1 cellular context compared by ENCODE assay signal in genomic region chr9:7783635-7784063, GRCh38.
TF ChIP-seq lines count a peak whose summit lies in the region.

No MANE protein-coding gene starts in this region.

TF ChIP-seq in GM12878, 131 proteins besides CTCF, POLR2A, EP300 and RAD21 (continued from another document):
- TF ChIP-seq MEF2B (IDR thresholded peaks at IDR 0.05; ENCODE audit: partially characterized antibody, poor library complexity, severe bottlenecking) (no peak), ATF7 (IDR thresholded peaks at IDR 0.05; ENCODE audit: low read depth) (0 out of 2 replicates have a peak, but pooled peaks have one; percentile 13), HDGF (IDR thresholded peaks at IDR 0.05) (no peak), MTA2 (IDR thresholded peaks at IDR 0.05; ENCODE audit: low read depth) (peak; percentile 89), PRDM15 (CRISPR knock-in tag; IDR thresholded peaks at IDR 0.05) (no peak), SUPT20H (IDR thresholded peaks at IDR 0.05; ENCODE audit: borderline replicate concordance, control insufficient read depth, low read depth, low read length) (no peak), CREB1 (IDR thresholded peaks at IDR 0.05; ENCODE audit: low read depth) (no peak), RB1 (IDR thresholded peaks at IDR 0.05; ENCODE audit: borderline replicate concordance) (no peak), TBL1XR1 (IDR thresholded peaks at IDR 0.05; ENCODE audit: low read depth, low read length) (no peak), IKZF1 (conservative IDR thresholded peaks at IDR 0.05) (peak; percentile 49), IKZF2 (IDR thresholded peaks at IDR 0.05) (peak; percentile 39 to 41; a peak in 2 of 4 replicates), SREBF1 (IDR thresholded peaks at IDR 0.05; ENCODE audit: low read length) (no peak), NFIC (IDR thresholded peaks at IDR 0.05; ENCODE audit: low read depth, low read length) (no peak), BMI1 (IDR thresholded peaks at IDR 0.05; ENCODE audit: borderline replicate concordance) (no peak; the same call in 1 of the 2 replicates), IRF3 (IDR thresholded peaks at IDR 0.05) (no peak)
- TF ChIP-seq, protein P1, sequence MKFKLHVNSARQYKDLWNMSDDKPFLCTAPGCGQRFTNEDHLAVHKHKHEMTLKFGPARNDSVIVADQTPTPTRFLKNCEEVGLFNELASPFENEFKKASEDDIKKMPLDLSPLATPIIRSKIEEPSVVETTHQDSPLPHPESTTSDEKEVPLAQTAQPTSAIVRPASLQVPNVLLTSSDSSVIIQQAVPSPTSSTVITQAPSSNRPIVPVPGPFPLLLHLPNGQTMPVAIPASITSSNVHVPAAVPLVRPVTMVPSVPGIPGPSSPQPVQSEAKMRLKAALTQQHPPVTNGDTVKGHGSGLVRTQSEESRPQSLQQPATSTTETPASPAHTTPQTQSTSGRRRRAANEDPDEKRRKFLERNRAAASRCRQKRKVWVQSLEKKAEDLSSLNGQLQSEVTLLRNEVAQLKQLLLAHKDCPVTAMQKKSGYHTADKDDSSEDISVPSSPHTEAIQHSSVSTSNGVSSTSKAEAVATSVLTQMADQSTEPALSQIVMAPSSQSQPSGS (IDR thresholded peaks at IDR 0.05; ENCODE audit: low read length), result no peak
- TF ChIP-seq, protein P2, sequence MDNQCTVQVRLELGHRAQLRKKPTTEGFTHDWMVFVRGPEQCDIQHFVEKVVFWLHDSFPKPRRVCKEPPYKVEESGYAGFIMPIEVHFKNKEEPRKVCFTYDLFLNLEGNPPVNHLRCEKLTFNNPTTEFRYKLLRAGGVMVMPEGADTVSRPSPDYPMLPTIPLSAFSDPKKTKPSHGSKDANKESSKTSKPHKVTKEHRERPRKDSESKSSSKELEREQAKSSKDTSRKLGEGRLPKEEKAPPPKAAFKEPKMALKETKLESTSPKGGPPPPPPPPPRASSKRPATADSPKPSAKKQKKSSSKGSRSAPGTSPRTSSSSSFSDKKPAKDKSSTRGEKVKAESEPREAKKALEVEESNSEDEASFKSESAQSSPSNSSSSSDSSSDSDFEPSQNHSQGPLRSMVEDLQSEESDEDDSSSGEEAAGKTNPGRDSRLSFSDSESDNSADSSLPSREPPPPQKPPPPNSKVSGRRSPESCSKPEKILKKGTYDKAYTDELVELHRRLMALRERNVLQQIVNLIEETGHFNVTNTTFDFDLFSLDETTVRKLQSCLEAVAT (IDR thresholded peaks at IDR 0.05), result 0 out of 2 replicates have a peak, but pooled peaks have one; percentile 31
- TF ChIP-seq, protein P3, sequence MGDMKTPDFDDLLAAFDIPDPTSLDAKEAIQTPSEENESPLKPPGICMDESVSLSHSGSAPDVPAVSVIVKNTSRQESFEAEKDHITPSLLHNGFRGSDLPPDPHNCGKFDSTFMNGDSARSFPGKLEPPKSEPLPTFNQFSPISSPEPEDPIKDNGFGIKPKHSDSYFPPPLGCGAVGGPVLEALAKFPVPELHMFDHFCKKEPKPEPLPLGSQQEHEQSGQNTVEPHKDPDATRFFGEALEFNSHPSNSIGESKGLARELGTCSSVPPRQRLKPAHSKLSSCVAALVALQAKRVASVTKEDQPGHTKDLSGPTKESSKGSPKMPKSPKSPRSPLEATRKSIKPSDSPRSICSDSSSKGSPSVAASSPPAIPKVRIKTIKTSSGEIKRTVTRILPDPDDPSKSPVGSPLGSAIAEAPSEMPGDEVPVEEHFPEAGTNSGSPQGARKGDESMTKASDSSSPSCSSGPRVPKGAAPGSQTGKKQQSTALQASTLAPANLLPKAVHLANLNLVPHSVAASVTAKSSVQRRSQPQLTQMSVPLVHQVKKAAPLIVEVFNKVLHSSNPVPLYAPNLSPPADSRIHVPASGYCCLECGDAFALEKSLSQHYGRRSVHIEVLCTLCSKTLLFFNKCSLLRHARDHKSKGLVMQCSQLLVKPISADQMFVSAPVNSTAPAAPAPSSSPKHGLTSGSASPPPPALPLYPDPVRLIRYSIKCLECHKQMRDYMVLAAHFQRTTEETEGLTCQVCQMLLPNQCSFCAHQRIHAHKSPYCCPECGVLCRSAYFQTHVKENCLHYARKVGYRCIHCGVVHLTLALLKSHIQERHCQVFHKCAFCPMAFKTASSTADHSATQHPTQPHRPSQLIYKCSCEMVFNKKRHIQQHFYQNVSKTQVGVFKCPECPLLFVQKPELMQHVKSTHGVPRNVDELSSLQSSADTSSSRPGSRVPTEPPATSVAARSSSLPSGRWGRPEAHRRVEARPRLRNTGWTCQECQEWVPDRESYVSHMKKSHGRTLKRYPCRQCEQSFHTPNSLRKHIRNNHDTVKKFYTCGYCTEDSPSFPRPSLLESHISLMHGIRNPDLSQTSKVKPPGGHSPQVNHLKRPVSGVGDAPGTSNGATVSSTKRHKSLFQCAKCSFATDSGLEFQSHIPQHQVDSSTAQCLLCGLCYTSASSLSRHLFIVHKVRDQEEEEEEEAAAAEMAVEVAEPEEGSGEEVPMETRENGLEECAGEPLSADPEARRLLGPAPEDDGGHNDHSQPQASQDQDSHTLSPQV (IDR thresholded peaks at IDR 0.05), result no peak
